In the genomic region with DNA sequence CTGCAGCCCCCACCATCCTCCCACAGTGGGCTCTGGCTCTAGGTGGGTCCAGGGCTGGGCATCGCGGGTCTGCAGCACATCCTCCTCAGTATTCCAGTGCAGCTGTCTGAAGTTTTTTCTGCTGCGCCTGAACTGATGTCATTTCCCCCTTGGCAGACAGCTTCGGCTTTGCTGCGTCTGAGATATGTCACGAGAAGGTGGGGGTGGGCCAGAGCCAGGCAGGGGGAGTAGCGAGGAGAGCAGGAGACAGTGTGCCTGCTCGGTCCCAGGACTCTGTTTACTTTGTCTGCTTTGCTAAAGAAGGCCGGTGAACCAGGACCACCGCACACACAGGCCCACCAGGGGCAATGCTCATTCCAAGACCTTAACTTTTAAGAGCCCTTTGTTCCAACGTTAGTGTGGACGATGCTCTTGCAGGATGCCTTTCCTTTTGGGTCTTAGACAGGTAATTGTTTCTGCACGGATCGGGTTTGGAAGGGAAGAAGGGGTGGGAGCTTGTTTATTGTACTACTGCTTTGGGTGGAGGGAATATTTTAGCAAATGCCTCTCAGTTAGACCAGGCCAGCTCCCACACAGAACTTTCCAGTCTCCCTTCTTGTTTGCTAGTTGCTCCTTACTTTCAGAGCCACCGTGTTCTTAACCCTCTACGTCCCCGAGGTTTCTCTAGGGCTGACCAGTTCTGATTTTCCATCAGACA, we compare ENCODE assay signal across 1 cellular context.
TF ChIP-seq lines count a peak whose summit lies in the region.

No MANE protein-coding gene starts in this region.

TF ChIP-seq in HepG2, 621 proteins besides CTCF, POLR2A, EP300 and RAD21 (continued from another document and continues in another):
- TF ChIP-seq, protein P1, sequence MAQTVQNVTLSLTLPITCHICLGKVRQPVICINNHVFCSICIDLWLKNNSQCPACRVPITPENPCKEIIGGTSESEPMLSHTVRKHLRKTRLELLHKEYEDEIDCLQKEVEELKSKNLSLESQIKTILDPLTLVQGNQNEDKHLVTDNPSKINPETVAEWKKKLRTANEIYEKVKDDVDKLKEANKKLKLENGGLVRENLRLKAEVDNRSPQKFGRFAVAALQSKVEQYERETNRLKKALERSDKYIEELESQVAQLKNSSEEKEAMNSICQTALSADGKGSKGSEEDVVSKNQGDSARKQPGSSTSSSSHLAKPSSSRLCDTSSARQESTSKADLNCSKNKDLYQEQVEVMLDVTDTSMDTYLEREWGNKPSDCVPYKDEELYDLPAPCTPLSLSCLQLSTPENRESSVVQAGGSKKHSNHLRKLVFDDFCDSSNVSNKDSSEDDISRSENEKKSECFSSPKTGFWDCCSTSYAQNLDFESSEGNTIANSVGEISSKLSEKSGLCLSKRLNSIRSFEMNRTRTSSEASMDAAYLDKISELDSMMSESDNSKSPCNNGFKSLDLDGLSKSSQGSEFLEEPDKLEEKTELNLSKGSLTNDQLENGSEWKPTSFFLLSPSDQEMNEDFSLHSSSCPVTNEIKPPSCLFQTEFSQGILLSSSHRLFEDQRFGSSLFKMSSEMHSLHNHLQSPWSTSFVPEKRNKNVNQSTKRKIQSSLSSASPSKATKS (CRISPR knock-in tag; IDR thresholded peaks at IDR 0.05) = no peak
- TF ChIP-seq ZNF75D (CRISPR knock-in tag; IDR thresholded peaks at IDR 0.05; ENCODE audit: borderline replicate concordance) (no peak), MTF1 (CRISPR knock-in tag; IDR thresholded peaks at IDR 0.05) (no peak), FOXA1 (IDR thresholded peaks at IDR 0.05) (no peak), FOXA1 (CRISPR knock-in tag; IDR thresholded peaks at IDR 0.05) (peak; percentile 72), ZMAT3 (CRISPR knock-in tag; conservative IDR thresholded peaks at IDR 0.05) (no peak), ZNF7 (CRISPR knock-in tag; IDR thresholded peaks at IDR 0.05) (no peak), NR2F6 (IDR thresholded peaks at IDR 0.05) (no peak), NR2F6 (CRISPR knock-in tag; IDR thresholded peaks at IDR 0.05) (no peak), TCF7 (IDR thresholded peaks at IDR 0.05; ENCODE audit: low read depth) (no peak), ZFP82 (CRISPR knock-in tag; IDR thresholded peaks at IDR 0.05; ENCODE audit: borderline replicate concordance) (no peak), FOSL2 (CRISPR knock-in tag; IDR thresholded peaks at IDR 0.05) (no peak), KLF11 (CRISPR knock-in tag; IDR thresholded peaks at IDR 0.05) (no peak), ZKSCAN1 (IDR thresholded peaks at IDR 0.05; ENCODE audit: low read length) (no peak), ZNF598 (CRISPR knock-in tag; IDR thresholded peaks at IDR 0.05; ENCODE audit: borderline replicate concordance) (0 out of 2 replicates have a peak, but pooled peaks have one; percentile 65), GTF3A (CRISPR knock-in tag; conservative IDR thresholded peaks at IDR 0.05) (no peak), ZSCAN21 (CRISPR knock-in tag; IDR thresholded peaks at IDR 0.05; ENCODE audit: borderline replicate concordance) (no peak), HMG20A (CRISPR knock-in tag; IDR thresholded peaks at IDR 0.05; ENCODE audit: borderline replicate concordance) (no peak), ZNF430 (CRISPR knock-in tag; IDR thresholded peaks at IDR 0.05) (no peak), FOXC1 (CRISPR knock-in tag; IDR thresholded peaks at IDR 0.05; ENCODE audit: borderline replicate concordance) (no peak), SALL1 (CRISPR knock-in tag; IDR thresholded peaks at IDR 0.05) (peak; percentile 7; the same call in 1 of the 2 replicates), RFXANK (CRISPR knock-in tag; IDR thresholded peaks at IDR 0.05) (no peak), CBX5 (CRISPR knock-in tag; IDR thresholded peaks at IDR 0.05; ENCODE audit: borderline replicate concordance) (0 out of 2 replicates have a peak, but pooled peaks have one; percentile 51), ZNF121 (CRISPR knock-in tag; IDR thresholded peaks at IDR 0.05) (no peak), ZNF143 (CRISPR knock-in tag; IDR thresholded peaks at IDR 0.05) (no peak), ZNF674 (CRISPR knock-in tag; IDR thresholded peaks at IDR 0.05; ENCODE audit: low read depth) (no peak), NFATC3 (CRISPR knock-in tag; IDR thresholded peaks at IDR 0.05) (no peak), RXRA (CRISPR knock-in tag; IDR thresholded peaks at IDR 0.05) (peak; percentile 29; the same call in 1 of the 2 replicates), SIN3B (IDR thresholded peaks at IDR 0.05; ENCODE audit: low read length) (no peak)
- TF ChIP-seq, protein P2, sequence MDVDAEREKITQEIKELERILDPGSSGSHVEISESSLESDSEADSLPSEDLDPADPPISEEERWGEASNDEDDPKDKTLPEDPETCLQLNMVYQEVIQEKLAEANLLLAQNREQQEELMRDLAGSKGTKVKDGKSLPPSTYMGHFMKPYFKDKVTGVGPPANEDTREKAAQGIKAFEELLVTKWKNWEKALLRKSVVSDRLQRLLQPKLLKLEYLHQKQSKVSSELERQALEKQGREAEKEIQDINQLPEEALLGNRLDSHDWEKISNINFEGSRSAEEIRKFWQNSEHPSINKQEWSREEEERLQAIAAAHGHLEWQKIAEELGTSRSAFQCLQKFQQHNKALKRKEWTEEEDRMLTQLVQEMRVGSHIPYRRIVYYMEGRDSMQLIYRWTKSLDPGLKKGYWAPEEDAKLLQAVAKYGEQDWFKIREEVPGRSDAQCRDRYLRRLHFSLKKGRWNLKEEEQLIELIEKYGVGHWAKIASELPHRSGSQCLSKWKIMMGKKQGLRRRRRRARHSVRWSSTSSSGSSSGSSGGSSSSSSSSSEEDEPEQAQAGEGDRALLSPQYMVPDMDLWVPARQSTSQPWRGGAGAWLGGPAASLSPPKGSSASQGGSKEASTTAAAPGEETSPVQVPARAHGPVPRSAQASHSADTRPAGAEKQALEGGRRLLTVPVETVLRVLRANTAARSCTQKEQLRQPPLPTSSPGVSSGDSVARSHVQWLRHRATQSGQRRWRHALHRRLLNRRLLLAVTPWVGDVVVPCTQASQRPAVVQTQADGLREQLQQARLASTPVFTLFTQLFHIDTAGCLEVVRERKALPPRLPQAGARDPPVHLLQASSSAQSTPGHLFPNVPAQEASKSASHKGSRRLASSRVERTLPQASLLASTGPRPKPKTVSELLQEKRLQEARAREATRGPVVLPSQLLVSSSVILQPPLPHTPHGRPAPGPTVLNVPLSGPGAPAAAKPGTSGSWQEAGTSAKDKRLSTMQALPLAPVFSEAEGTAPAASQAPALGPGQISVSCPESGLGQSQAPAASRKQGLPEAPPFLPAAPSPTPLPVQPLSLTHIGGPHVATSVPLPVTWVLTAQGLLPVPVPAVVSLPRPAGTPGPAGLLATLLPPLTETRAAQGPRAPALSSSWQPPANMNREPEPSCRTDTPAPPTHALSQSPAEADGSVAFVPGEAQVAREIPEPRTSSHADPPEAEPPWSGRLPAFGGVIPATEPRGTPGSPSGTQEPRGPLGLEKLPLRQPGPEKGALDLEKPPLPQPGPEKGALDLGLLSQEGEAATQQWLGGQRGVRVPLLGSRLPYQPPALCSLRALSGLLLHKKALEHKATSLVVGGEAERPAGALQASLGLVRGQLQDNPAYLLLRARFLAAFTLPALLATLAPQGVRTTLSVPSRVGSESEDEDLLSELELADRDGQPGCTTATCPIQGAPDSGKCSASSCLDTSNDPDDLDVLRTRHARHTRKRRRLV (CRISPR knock-in tag; IDR thresholded peaks at IDR 0.05) = no peak
- TF ChIP-seq, protein P3, sequence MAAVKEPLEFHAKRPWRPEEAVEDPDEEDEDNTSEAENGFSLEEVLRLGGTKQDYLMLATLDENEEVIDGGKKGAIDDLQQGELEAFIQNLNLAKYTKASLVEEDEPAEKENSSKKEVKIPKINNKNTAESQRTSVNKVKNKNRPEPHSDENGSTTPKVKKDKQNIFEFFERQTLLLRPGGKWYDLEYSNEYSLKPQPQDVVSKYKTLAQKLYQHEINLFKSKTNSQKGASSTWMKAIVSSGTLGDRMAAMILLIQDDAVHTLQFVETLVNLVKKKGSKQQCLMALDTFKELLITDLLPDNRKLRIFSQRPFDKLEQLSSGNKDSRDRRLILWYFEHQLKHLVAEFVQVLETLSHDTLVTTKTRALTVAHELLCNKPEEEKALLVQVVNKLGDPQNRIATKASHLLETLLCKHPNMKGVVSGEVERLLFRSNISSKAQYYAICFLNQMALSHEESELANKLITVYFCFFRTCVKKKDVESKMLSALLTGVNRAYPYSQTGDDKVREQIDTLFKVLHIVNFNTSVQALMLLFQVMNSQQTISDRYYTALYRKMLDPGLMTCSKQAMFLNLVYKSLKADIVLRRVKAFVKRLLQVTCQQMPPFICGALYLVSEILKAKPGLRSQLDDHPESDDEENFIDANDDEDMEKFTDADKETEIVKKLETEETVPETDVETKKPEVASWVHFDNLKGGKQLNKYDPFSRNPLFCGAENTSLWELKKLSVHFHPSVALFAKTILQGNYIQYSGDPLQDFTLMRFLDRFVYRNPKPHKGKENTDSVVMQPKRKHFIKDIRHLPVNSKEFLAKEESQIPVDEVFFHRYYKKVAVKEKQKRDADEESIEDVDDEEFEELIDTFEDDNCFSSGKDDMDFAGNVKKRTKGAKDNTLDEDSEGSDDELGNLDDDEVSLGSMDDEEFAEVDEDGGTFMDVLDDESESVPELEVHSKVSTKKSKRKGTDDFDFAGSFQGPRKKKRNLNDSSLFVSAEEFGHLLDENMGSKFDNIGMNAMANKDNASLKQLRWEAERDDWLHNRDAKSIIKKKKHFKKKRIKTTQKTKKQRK (IDR thresholded peaks at IDR 0.05; ENCODE audit: low read length) = no peak
- TF ChIP-seq, protein P4, sequence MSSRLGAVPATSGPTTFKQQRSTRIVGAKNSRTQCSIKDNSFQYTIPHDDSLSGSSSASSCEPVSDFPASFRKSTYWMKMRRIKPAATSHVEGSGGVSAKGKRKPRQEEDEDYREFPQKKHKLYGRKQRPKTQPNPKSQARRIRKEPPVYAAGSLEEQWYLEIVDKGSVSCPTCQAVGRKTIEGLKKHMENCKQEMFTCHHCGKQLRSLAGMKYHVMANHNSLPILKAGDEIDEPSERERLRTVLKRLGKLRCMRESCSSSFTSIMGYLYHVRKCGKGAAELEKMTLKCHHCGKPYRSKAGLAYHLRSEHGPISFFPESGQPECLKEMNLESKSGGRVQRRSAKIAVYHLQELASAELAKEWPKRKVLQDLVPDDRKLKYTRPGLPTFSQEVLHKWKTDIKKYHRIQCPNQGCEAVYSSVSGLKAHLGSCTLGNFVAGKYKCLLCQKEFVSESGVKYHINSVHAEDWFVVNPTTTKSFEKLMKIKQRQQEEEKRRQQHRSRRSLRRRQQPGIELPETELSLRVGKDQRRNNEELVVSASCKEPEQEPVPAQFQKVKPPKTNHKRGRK (CRISPR knock-in tag; IDR thresholded peaks at IDR 0.05) = no peak
- TF ChIP-seq, protein P5, sequence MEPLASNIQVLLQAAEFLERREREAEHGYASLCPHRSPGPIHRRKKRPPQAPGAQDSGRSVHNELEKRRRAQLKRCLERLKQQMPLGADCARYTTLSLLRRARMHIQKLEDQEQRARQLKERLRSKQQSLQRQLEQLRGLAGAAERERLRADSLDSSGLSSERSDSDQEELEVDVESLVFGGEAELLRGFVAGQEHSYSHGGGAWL (CRISPR knock-in tag; IDR thresholded peaks at IDR 0.05) = no peak
- TF ChIP-seq, protein P6, sequence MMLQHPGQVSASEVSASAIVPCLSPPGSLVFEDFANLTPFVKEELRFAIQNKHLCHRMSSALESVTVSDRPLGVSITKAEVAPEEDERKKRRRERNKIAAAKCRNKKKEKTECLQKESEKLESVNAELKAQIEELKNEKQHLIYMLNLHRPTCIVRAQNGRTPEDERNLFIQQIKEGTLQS (CRISPR knock-in tag; IDR thresholded peaks at IDR 0.05) = no peak
- TF ChIP-seq, protein P7, sequence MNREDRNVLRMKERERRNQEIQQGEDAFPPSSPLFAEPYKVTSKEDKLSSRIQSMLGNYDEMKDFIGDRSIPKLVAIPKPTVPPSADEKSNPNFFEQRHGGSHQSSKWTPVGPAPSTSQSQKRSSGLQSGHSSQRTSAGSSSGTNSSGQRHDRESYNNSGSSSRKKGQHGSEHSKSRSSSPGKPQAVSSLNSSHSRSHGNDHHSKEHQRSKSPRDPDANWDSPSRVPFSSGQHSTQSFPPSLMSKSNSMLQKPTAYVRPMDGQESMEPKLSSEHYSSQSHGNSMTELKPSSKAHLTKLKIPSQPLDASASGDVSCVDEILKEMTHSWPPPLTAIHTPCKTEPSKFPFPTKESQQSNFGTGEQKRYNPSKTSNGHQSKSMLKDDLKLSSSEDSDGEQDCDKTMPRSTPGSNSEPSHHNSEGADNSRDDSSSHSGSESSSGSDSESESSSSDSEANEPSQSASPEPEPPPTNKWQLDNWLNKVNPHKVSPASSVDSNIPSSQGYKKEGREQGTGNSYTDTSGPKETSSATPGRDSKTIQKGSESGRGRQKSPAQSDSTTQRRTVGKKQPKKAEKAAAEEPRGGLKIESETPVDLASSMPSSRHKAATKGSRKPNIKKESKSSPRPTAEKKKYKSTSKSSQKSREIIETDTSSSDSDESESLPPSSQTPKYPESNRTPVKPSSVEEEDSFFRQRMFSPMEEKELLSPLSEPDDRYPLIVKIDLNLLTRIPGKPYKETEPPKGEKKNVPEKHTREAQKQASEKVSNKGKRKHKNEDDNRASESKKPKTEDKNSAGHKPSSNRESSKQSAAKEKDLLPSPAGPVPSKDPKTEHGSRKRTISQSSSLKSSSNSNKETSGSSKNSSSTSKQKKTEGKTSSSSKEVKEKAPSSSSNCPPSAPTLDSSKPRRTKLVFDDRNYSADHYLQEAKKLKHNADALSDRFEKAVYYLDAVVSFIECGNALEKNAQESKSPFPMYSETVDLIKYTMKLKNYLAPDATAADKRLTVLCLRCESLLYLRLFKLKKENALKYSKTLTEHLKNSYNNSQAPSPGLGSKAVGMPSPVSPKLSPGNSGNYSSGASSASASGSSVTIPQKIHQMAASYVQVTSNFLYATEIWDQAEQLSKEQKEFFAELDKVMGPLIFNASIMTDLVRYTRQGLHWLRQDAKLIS (CRISPR knock-in tag; IDR thresholded peaks at IDR 0.05) = no peak
